18 cellular contexts compared by ENCODE assay signal in the genomic region with DNA sequence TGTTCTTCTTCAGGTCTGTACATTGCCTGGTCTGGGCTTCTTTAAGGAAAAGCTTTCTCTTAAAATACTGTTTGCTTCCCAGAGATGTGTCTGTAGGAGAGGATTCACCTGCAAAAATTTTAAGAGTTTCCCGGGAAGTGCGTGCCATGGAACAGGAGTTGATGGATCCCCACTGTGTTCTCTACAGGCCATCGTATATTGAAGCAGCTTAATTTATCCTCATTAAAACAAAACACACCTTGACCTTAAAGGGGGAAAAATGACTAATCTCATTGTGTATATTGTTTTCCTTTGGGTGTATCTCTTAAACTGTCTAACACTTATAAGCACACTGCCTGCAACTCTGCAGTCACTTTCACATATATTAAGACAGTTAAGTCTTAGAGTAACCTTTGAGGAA.
"Had no signal": no experiment of that assay in that cellular context is flagged by ENCODE, and none has a peak within 500 bp of the region (broad histone marks: within the 10 kb centered on the region; RNA-seq: fewer than 3 reads in every experiment).

No MANE protein-coding gene starts in this region.

- FAIRE-seq: colon, endothelial cell of umbilical vein had no signal

- ATAC-seq: heart left ventricle, left lobe of liver, natural killer cell, sciatic nerve had no signal

- DNase-seq: erythroblast; foreskin melanocyte; heart left ventricle; hippocampal formation; mammary epithelial cell; natural killer cell; posterior cingulate gyrus; spleen; stimulated activated CD4-positive, alpha-beta T cell treated with anti-CD3 and anti-CD28 coated beads, Interleukin-15, amount 100 ng/mL, for 24 hours; stimulated activated CD4-positive, alpha-beta T cell treated with anti-CD3 and anti-CD28 coated beads, Interleukin-2, amount 100 ng/mL, for 24 hours; stimulated activated naive CD4-positive, alpha-beta T cell; stomach; substantia nigra; trophoblast cell had no signal
